In the genomic region with DNA sequence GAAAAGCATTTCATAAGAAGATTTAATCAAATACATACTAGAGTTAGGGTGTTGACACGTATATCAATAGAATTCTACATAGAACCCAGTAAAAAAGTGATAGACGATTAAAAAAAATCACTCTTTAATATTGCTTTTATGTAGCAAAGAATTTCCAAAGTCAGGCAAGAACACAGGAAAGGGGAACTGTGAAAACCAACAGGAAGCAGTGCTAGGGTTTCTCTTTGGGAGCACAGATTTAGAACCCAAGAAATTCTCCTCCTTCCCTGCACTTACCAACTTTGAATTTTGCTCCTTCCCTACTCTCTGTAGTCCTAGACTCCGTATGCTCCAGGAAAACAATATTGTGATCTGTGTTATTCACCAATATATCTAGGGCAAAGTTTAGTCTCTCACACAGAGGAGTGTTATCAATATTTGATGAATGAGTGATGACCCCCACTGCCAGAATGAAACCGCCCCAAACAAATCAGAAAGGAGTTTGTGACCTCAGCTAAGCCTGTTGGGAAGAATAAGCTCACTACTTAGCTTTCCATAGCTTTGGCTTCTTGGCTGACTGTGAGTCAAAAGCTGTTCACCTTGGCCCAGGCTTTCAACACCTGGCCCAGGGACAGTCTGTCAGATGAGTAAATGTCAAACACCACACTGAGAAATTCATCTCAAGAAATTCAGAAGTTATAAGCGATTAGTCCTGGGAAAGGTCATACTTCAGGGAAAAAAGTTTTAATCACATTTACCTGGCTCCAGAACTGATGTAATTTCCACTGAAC, we compare ENCODE assay signal across 19 cellular contexts. TPM values are rescaled to one million over a fixed set of nuclear protein-coding genes. Genes with fewer than 3 reads are reported as not detected.
DNase-seq lines count a peak whose midpoint lies in the region; ATAC-seq, FAIRE-seq and TF ChIP-seq lines count a peak whose summit lies in the region.
"Had no signal": no experiment of that assay in that cellular context is flagged by ENCODE, and none has a peak within 500 bp of the region (broad histone marks: within the 10 kb centered on the region; RNA-seq: fewer than 3 reads in every experiment).

No MANE protein-coding gene starts in this region.

- SMC1A ChIA-PET in GM12878 (lab: Charles Lee; ENCODE audit: uncharacterized antibody, unreplicated experiment) = interaction anchor here (0.7 to 0.9 kb wide), 2 partner anchors 23 to 49 kb away, joined by 3 read pairs; no protein-coding TSS in a partner anchor

- TF ChIP-seq CTCF in GM12878 (IDR thresholded peaks at IDR 0.05 in 2 of 3, conservative IDR thresholded peaks at IDR 0.05 in 1 of 3; ENCODE audit: control insufficient read depth in 2 of 3, extremely low read depth in 1 of 3, insufficient read depth in 1 of 3, low read depth in 3 of 3, low read length in 3 of 3) (no peak), colonic mucosa (IDR thresholded peaks at IDR 0.05) (no peak), GM10266 (IDR thresholded peaks at IDR 0.05; ENCODE audit: control insufficient read depth, insufficient read depth, low read depth, missing control alignments) (no peak)

- H3K4me1 Mint-ChIP-seq in activated CD4-positive, alpha-beta T cell treated with anti-CD3 and anti-CD28 coated beads for 36 hours = peaks cover 76% of the 10 kb centered on the region
- peaks cover 77% of the 10 kb centered on the region for H3K4me1 Mint-ChIP-seq in activated CD4-positive, alpha-beta T cell treated with anti-CD3 and anti-CD28 coated beads, Interleukin-2, amount 10 ng/mL, durations not matched to agents 7 days and 5 days
- H3K4me1 Mint-ChIP-seq in natural killer cell treated with Interleukin-12 subunit alpha and Interleukin-12 subunit beta and Interleukin-15 and Interleukin-18, amount 100 ng/mL, for 72 hours (ENCODE audit: low read depth in 2 of 2) = peaks cover 57 to 59% of the 10 kb centered on the region in 2 donors

- no peak overlapping the region for H2AFZ ChIP-seq in GM12878 (ENCODE audit: control insufficient read depth, low read depth, low read length)

- peaks cover 68% of the 10 kb centered on the region for H3K36me3 Mint-ChIP-seq in activated CD4-positive, alpha-beta T cell treated with anti-CD3 and anti-CD28 coated beads for 36 hours (ENCODE audit: low read depth)
- peaks cover 82% of the 10 kb centered on the region for H3K36me3 Mint-ChIP-seq in activated CD4-positive, alpha-beta T cell treated with anti-CD3 and anti-CD28 coated beads, Interleukin-2, amount 10 ng/mL, durations not matched to agents 7 days and 5 days (ENCODE audit: low read depth)
- H3K36me3 Mint-ChIP-seq in natural killer cell treated with Interleukin-12 subunit alpha and Interleukin-12 subunit beta and Interleukin-15 and Interleukin-18, amount 100 ng/mL, for 72 hours = peaks cover 39% of the 10 kb centered on the region

- no peaks in the 10 kb centered on the region for H3K9me3 Mint-ChIP-seq in activated CD4-positive, alpha-beta T cell treated with anti-CD3 and anti-CD28 coated beads for 36 hours (ENCODE audit: low read depth)
- H3K9me3 Mint-ChIP-seq in activated CD4-positive, alpha-beta T cell treated with anti-CD3 and anti-CD28 coated beads, Interleukin-2, amount 10 ng/mL, durations not matched to agents 7 days and 5 days = no peaks in the 10 kb centered on the region
- no peaks in the 10 kb centered on the region for H3K9me3 Mint-ChIP-seq in natural killer cell treated with Interleukin-12 subunit alpha and Interleukin-12 subunit beta and Interleukin-15 and Interleukin-18, amount 100 ng/mL, for 72 hours

- in situ Hi-C loops in GM12878 (cut with MboI) = no loop called here

- no peak for TF ChIP-seq POLR2A in GM12878 (IDR thresholded peaks at IDR 0.05; ENCODE audit: low read depth, low read length)

- WGBS in GM12878 (ENCODE audit: insufficient coverage, insufficient replicate concordance, low lambda C conversion rate, missing lambda C conversion rate) = 79% methylated on average over 5 of the region's 5 CpGs

- CTCF ChIA-PET in activated CD4-positive, alpha-beta T cell treated with anti-CD3 and anti-CD28 coated beads for 36 hours (lab: Charles Lee) = no interaction called here
- CTCF ChIA-PET in activated CD4-positive, alpha-beta T cell treated with anti-CD3 and anti-CD28 coated beads, Interleukin-2, amount 10 ng/mL, durations not matched to agents 7 days and 5 days (lab: Charles Lee) = interaction anchor here (0.6 to 0.9 kb wide), 2 partner anchors 12 to 26 kb away, joined by 3 to 4 read pairs; no protein-coding TSS in a partner anchor
- CTCF ChIA-PET in GM12878 (lab: Yijun Ruan, JAX) = interaction anchor here (0.6 to 1.0 kb wide), 2 partner anchors 22 to 455 kb away, joined by 4 read pairs; no protein-coding TSS in a partner anchor

- H3K36me3 ChIP-seq in GM12878 (ENCODE audit: control insufficient read depth in 2 of 2, insufficient read depth in 2 of 2, low read length in 1 of 2) (peaks cover 12 to 50% of the 10 kb centered on the region in 2 experiments), colonic mucosa (no peaks in the 10 kb centered on the region)

- no peak for DNase-seq in activated CD4-positive, alpha-beta T cell treated with anti-CD3 and anti-CD28 coated beads for 36 hours
- no peak for DNase-seq in activated CD4-positive, alpha-beta T cell treated with anti-CD3 and anti-CD28 coated beads, Interleukin-2, amount 10 ng/mL, durations not matched to agents 7 days and 5 days
- DNase-seq in MV-4-11 (lab: John Stamatoyannopoulos, UW) = peak; percentile 19
- no peak for DNase-seq in GM12878 (ENCODE audit: low read depth, low spot score)
- no peak for DNase-seq in natural killer cell treated with Interleukin-12 subunit alpha and Interleukin-12 subunit beta and Interleukin-15 and Interleukin-18, amount 100 ng/mL, for 72 hours (ENCODE audit: low spot score)
- DNase-seq in colonic mucosa = no peak
- DNase-seq in GM10266 (ENCODE audit: extremely low spot score) = no peak
- DNase-seq in retina = no peak
- DNase-seq: activated CD4-positive, CD25-positive, alpha-beta regulatory T cell treated with anti-CD3 and anti-CD28 coated beads, Interleukin-2, amount 50 U/mL, for 72 hours; cerebellar nuclear complex; COR-L47; KG1; NCI-H1436 treated with DMSO at 0.1 percent for 48 hours; NCI-H446; stimulated activated CD4-positive, alpha-beta T cell treated with anti-CD3 and anti-CD28 coated beads, Interleukin-12 subunit alpha, Interleukin-12 subunit beta, amount 100 ng/mL, for 4 hours; stimulated activated naive CD4-positive, alpha-beta T cell treated with Interleukin-2 at 50 U/mL for 16 hours had no signal

- H3K79me2 ChIP-seq in GM12878 (ENCODE audit: control insufficient read depth, insufficient read depth, low read length) = peaks cover 82% of the 10 kb centered on the region

- H3K4me1 ChIP-seq in GM12878 (ENCODE audit: control insufficient read depth, insufficient read depth, low read length) (peaks cover 15% of the 10 kb centered on the region; the same call in 1 of the 2 replicates), colonic mucosa (no peaks in the 10 kb centered on the region)

- peak overlapping the region; percentile 20 for H3K27ac Mint-ChIP-seq in activated CD4-positive, alpha-beta T cell treated with anti-CD3 and anti-CD28 coated beads for 36 hours
- H3K27ac Mint-ChIP-seq in activated CD4-positive, alpha-beta T cell treated with anti-CD3 and anti-CD28 coated beads, Interleukin-2, amount 10 ng/mL, durations not matched to agents 7 days and 5 days = no peak overlapping the region
- H3K27ac Mint-ChIP-seq in natural killer cell treated with Interleukin-12 subunit alpha and Interleukin-12 subunit beta and Interleukin-15 and Interleukin-18, amount 100 ng/mL, for 72 hours = peak overlapping the region in 1 of 2 donors; percentile 67

- intact Hi-C loops in activated CD4-positive, alpha-beta T cell treated with anti-CD3 and anti-CD28 coated beads for 36 hours (cut with DNase I, micrococcal nuclease) = no loop called here
- intact Hi-C loops in GM12878 (cut with micrococcal nuclease; ENCODE audit: unreplicated experiment) = no loop called here
- intact Hi-C loops in colonic mucosa (cut with DNase I) = no loop called here

- no peaks in the 10 kb centered on the region for H3K27me3 ChIP-seq in GM12878 (replicated peaks in 1 of 2; ENCODE audit: control insufficient read depth in 2 of 2, insufficient read depth in 2 of 2, low read length in 1 of 2)
- H3K27me3 ChIP-seq in colonic mucosa = no peaks in the 10 kb centered on the region
- H3K27me3 ChIP-seq: gastroesophageal sphincter, vagina had no signal

- no peak for TF ChIP-seq RAD21 in GM12878 (IDR thresholded peaks at IDR 0.05; ENCODE audit: insufficient read depth, low read depth, low read length)

- no peaks in the 10 kb centered on the region for H3K9me3 ChIP-seq in GM12878 (replicated peaks; ENCODE audit: control insufficient read depth, insufficient read depth, low read length)
- no peaks in the 10 kb centered on the region for H3K9me3 ChIP-seq in colonic mucosa
- H3K9me3 ChIP-seq: gastroesophageal sphincter, vagina had no signal

- RAD21 ChIA-PET in GM12878 (lab: Charles Lee; ENCODE audit: unreplicated experiment) = interaction anchor here (1.5 kb wide), 1 partner anchor 9 kb away, joined by 6 read pairs; a partner anchor contains a TSS

- H3K4me2 ChIP-seq in GM12878 (ENCODE audit: control insufficient read depth, insufficient read depth) = peak overlapping the region; percentile 57

- BruUV-seq in GM12878 (replicated peaks; lab: Mats Ljungman, UMichigan) = no TSS peak

- H3K27me3 Mint-ChIP-seq in activated CD4-positive, alpha-beta T cell treated with anti-CD3 and anti-CD28 coated beads for 36 hours = no peaks in the 10 kb centered on the region
- H3K27me3 Mint-ChIP-seq in activated CD4-positive, alpha-beta T cell treated with anti-CD3 and anti-CD28 coated beads, Interleukin-2, amount 10 ng/mL, durations not matched to agents 7 days and 5 days = no peaks in the 10 kb centered on the region
- H3K27me3 Mint-ChIP-seq in natural killer cell treated with Interleukin-12 subunit alpha and Interleukin-12 subunit beta and Interleukin-15 and Interleukin-18, amount 100 ng/mL, for 72 hours = no peaks in the 10 kb centered on the region

- H3K27ac ChIP-seq in GM12878 (ENCODE audit: control insufficient read depth, insufficient read depth) = no peak overlapping the region; the same call in 1 of the 2 replicates
- no peak overlapping the region for H3K27ac ChIP-seq in colonic mucosa
- H3K27ac ChIP-seq: gastroesophageal sphincter, vagina had no signal

- TF ChIP-seq EP300 in GM12878 (IDR thresholded peaks at IDR 0.05; ENCODE audit: borderline replicate concordance in 1 of 2, control insufficient read depth in 1 of 2, low read depth in 2 of 2, low read length in 2 of 2) = no peak

- POLR2A ChIA-PET in activated CD4-positive, alpha-beta T cell treated with anti-CD3 and anti-CD28 coated beads for 36 hours (lab: Charles Lee) = interaction anchor here (0.7 kb wide), 1 partner anchor 19 kb away, joined by 3 read pairs; no protein-coding TSS in a partner anchor
- POLR2A ChIA-PET in activated CD4-positive, alpha-beta T cell treated with anti-CD3 and anti-CD28 coated beads, Interleukin-2, amount 10 ng/mL, durations not matched to agents 7 days and 5 days (lab: Charles Lee) = interaction anchor here (0.6 kb wide), 3 partner anchors 9 to 81 kb away, joined by 3 to 4 read pairs (median 4); no protein-coding TSS in a partner anchor
- POLR2A ChIA-PET in GM12878 (lab: Charles Lee) = interaction anchor here (0.7 to 2.1 kb wide), 4 partner anchors 9 to 328 kb away, joined by 3 to 22 read pairs (median 4); a partner anchor contains a TSS

- no peak for ATAC-seq in activated CD4-positive, alpha-beta T cell treated with anti-CD3 and anti-CD28 coated beads for 36 hours
- peak; percentile 9; the same call in 1 of the 3 replicates for ATAC-seq in GM12878
- no peak for ATAC-seq in natural killer cell treated with Interleukin-12 subunit alpha and Interleukin-12 subunit beta and Interleukin-15 and Interleukin-18, amount 100 ng/mL, for 72 hours
- ATAC-seq: gastroesophageal sphincter had no signal

- peaks cover 12% of the 10 kb centered on the region for H4K20me1 ChIP-seq in GM12878 (ENCODE audit: control insufficient read depth, insufficient read depth)

- peak overlapping the region; percentile 4; the same call in 1 of the 2 replicates for H3K9ac ChIP-seq in GM12878 (ENCODE audit: control insufficient read depth, insufficient read depth, low read length)
- no peak overlapping the region for H3K9ac ChIP-seq in colonic mucosa (ENCODE audit: low read depth in 2 of 2, low read length in 2 of 2)

- H3K4me3 ChIP-seq in GM12878 (peak overlapping the region; percentile 54; the same call in 1 of the 2 replicates), colonic mucosa (no peak overlapping the region)
- H3K4me3 ChIP-seq: gastroesophageal sphincter, vagina had no signal

- no peak overlapping the region for H3K4me3 Mint-ChIP-seq in activated CD4-positive, alpha-beta T cell treated with anti-CD3 and anti-CD28 coated beads for 36 hours
- no peak overlapping the region for H3K4me3 Mint-ChIP-seq in activated CD4-positive, alpha-beta T cell treated with anti-CD3 and anti-CD28 coated beads, Interleukin-2, amount 10 ng/mL, durations not matched to agents 7 days and 5 days
- peak overlapping the region; percentile 34 for H3K4me3 Mint-ChIP-seq in natural killer cell treated with Interleukin-12 subunit alpha and Interleukin-12 subunit beta and Interleukin-15 and Interleukin-18, amount 100 ng/mL, for 72 hours

- no peak for FAIRE-seq in GM12878 (lab: Jason Lieb, UNC)
- FAIRE-seq: A204.1 had no signal

RNA-seq across cellular contexts. Expression of a gene that starts 8.6 kb away (rescaled TPM):
- total RNA-seq in activated CD4-positive, alpha-beta T cell treated with anti-CD3 and anti-CD28 coated beads for 36 hours = 100 to 1,000 TPM in 1 of 2 experiments, 10 to 100 TPM in 1; 92.7 to 102 TPM
- total RNA-seq in activated CD4-positive, alpha-beta T cell treated with anti-CD3 and anti-CD28 coated beads, Interleukin-2, amount 10 ng/mL, durations not matched to agents 7 days and 5 days = 100 to 1,000 TPM; 115 to 117 TPM
- total RNA-seq in GM12878 (2013; cell fraction: nucleolus; rRNA removed) = 145 and 152 TPM in 2 replicates
- 52.0 and 53.5 TPM in 2 replicates for total RNA-seq in GM12878 (2014; rRNA removed)
- total RNA-seq in GM12878 (2014; rRNA removed; fragmentation: Illumina TruSeq; extraction: Trizol) = 52.1 and 53.3 TPM in 2 replicates
- total RNA-seq in GM12878 (2021) = 73.5 and 78.5 TPM in 2 replicates
- 25.4 TPM for polyA plus RNA-seq in GM12878 (2011; ENCODE audit: low read depth)
- polyA plus RNA-seq in GM12878 (2011; rRNA removed) = 52.6 and 52.8 TPM in 2 replicates
- polyA plus RNA-seq in GM12878 (2011; cell fraction: cytosol; rRNA removed) = 40.8 and 44.8 TPM in 2 replicates
- polyA plus RNA-seq in GM12878 (2011; cell fraction: nucleus; rRNA removed) = 31.3 and 35.2 TPM in 2 replicates
- polyA plus RNA-seq in GM12878 (2012) = 20.8 and 24.8 TPM in 2 replicates
- 54.7 and 56.5 TPM in 2 replicates for polyA plus RNA-seq in GM12878 (2014; fragmentation: Illumina TruSeq; extraction: Trizol)
- polyA plus RNA-seq in GM12878 (2014; fragmentation: Nextera tagmentation; extraction: Ambion mirVana) = 10 to 100 TPM; 10.7 to 16.3 TPM
- polyA plus RNA-seq in GM12878 (2014; rRNA removed) = 45.8 and 50.4 TPM in 2 replicates
- polyA plus RNA-seq in GM12878 (2016; fragmentation: Nextera tagmentation; extraction: Ambion mirVana) = 10 to 100 TPM; 46.7 to 50.1 TPM
- 106 and 135 TPM in 2 replicates for polyA minus RNA-seq in GM12878 (2011; rRNA and poly(A)+ RNA removed)
- 24.8 and 25.9 TPM in 2 replicates for polyA minus RNA-seq in GM12878 (2011; cell fraction: cytosol; rRNA and poly(A)+ RNA removed)
- polyA minus RNA-seq in GM12878 (2011; cell fraction: nucleus; rRNA and poly(A)+ RNA removed) = 32.6 and 66.3 TPM in 2 replicates
- total RNA-seq in natural killer cell treated with Interleukin-12 subunit alpha and Interleukin-12 subunit beta and Interleukin-15 and Interleukin-18, amount 100 ng/mL, for 72 hours = 100 to 1,000 TPM in 1 of 2 donors, 10 to 100 TPM in 1; 76.7 to 148 TPM
- 10 to 100 TPM; 23.2 to 45.7 TPM for total RNA-seq in colonic mucosa

RNA-seq across cellular contexts. Expression of a gene that starts 42.6 kb away (rescaled TPM):
- total RNA-seq in activated CD4-positive, alpha-beta T cell treated with anti-CD3 and anti-CD28 coated beads for 36 hours = 10 to 100 TPM; 30.3 TPM
- 10 to 100 TPM; 36.7 to 42.0 TPM for total RNA-seq in activated CD4-positive, alpha-beta T cell treated with anti-CD3 and anti-CD28 coated beads, Interleukin-2, amount 10 ng/mL, durations not matched to agents 7 days and 5 days
- total RNA-seq in GM12878 (2013; cell fraction: nucleolus; rRNA removed) = 32.5 and 34.3 TPM in 2 replicates
- total RNA-seq in GM12878 (2014; rRNA removed) (10.2 and 12.5 TPM in 2 replicates), GM12878 (2014; rRNA removed; fragmentation: Illumina TruSeq; extraction: Trizol) (11.6 and 12.2 TPM in 2 replicates), GM12878 (2021) (11.6 and 12.0 TPM in 2 replicates), colonic mucosa (10 to 100 TPM; 13.9 to 25.1 TPM)
- polyA plus RNA-seq in GM12878 (2011; ENCODE audit: low read depth) = 6.5 TPM
- polyA plus RNA-seq in GM12878 (2011; rRNA removed) (14.5 and 15.0 TPM in 2 replicates), GM12878 (2014; fragmentation: Illumina TruSeq; extraction: Trizol) (13.3 and 16.1 TPM in 2 replicates), GM12878 (2014; fragmentation: Nextera tagmentation; extraction: Ambion mirVana) (1 to 10 TPM; 3.8 to 5.2 TPM), GM12878 (2014; rRNA removed) (11.5 and 12.0 TPM in 2 replicates), GM12878 (2016; fragmentation: Nextera tagmentation; extraction: Ambion mirVana) (10 to 100 TPM in 1 of 2 experiments, 1 to 10 TPM in 1; 9.9 to 10.9 TPM)
- 8.6 TPM in 2 replicates for polyA plus RNA-seq in GM12878 (2011; cell fraction: cytosol; rRNA removed)
- polyA plus RNA-seq in GM12878 (2011; cell fraction: nucleus; rRNA removed) = 17.7 and 21.6 TPM in 2 replicates
- polyA plus RNA-seq in GM12878 (2012) = 7.3 and 8.7 TPM in 2 replicates
- 8.1 and 10.8 TPM in 2 replicates for polyA minus RNA-seq in GM12878 (2011; rRNA and poly(A)+ RNA removed)
- polyA minus RNA-seq in GM12878 (2011; cell fraction: cytosol; rRNA and poly(A)+ RNA removed) = 3.1 TPM in 2 replicates
- 7.5 and 8.9 TPM in 2 replicates for polyA minus RNA-seq in GM12878 (2011; cell fraction: nucleus; rRNA and poly(A)+ RNA removed)
- 10 to 100 TPM; 17.1 to 23.5 TPM for total RNA-seq in natural killer cell treated with Interleukin-12 subunit alpha and Interleukin-12 subunit beta and Interleukin-15 and Interleukin-18, amount 100 ng/mL, for 72 hours

RNA-seq across cellular contexts. Expression of a gene that starts 51.1 kb away (rescaled TPM):
- 10 to 100 TPM; 66.3 to 68.3 TPM for total RNA-seq in activated CD4-positive, alpha-beta T cell treated with anti-CD3 and anti-CD28 coated beads for 36 hours
- total RNA-seq in activated CD4-positive, alpha-beta T cell treated with anti-CD3 and anti-CD28 coated beads, Interleukin-2, amount 10 ng/mL, durations not matched to agents 7 days and 5 days = 100 to 1,000 TPM; 151 to 157 TPM
- 319 and 340 TPM in 2 replicates for total RNA-seq in GM12878 (2013; cell fraction: nucleolus; rRNA removed)
- total RNA-seq in GM12878 (2014; rRNA removed) = 27.0 and 31.0 TPM in 2 replicates
- total RNA-seq in GM12878 (2014; rRNA removed; fragmentation: Illumina TruSeq; extraction: Trizol) = 28.5 and 29.0 TPM in 2 replicates
- 41.9 and 45.5 TPM in 2 replicates for total RNA-seq in GM12878 (2021)
- 30.1 TPM for polyA plus RNA-seq in GM12878 (2011; ENCODE audit: low read depth)
- 32.4 and 42.4 TPM in 2 replicates for polyA plus RNA-seq in GM12878 (2011; rRNA removed)
- polyA plus RNA-seq in GM12878 (2011; cell fraction: cytosol; rRNA removed) = 22.5 and 30.2 TPM in 2 replicates
- 48.5 and 53.6 TPM in 2 replicates for polyA plus RNA-seq in GM12878 (2011; cell fraction: nucleus; rRNA removed)
- 42.0 and 45.0 TPM in 2 replicates for polyA plus RNA-seq in GM12878 (2012)
- 24.3 and 27.4 TPM in 2 replicates for polyA plus RNA-seq in GM12878 (2014; fragmentation: Illumina TruSeq; extraction: Trizol)
- polyA plus RNA-seq in GM12878 (2014; fragmentation: Nextera tagmentation; extraction: Ambion mirVana) = 1 to 10 TPM; 7.6 to 9.6 TPM
- polyA plus RNA-seq in GM12878 (2014; rRNA removed) = 22.4 and 24.5 TPM in 2 replicates
- 10 to 100 TPM; 41.0 to 49.4 TPM for polyA plus RNA-seq in GM12878 (2016; fragmentation: Nextera tagmentation; extraction: Ambion mirVana)
- polyA minus RNA-seq in GM12878 (2011; rRNA and poly(A)+ RNA removed) = 72.0 and 85.2 TPM in 2 replicates
- 22.8 and 24.6 TPM in 2 replicates for polyA minus RNA-seq in GM12878 (2011; cell fraction: cytosol; rRNA and poly(A)+ RNA removed)
- 32.6 and 51.8 TPM in 2 replicates for polyA minus RNA-seq in GM12878 (2011; cell fraction: nucleus; rRNA and poly(A)+ RNA removed)
- total RNA-seq in natural killer cell treated with Interleukin-12 subunit alpha and Interleukin-12 subunit beta and Interleukin-15 and Interleukin-18, amount 100 ng/mL, for 72 hours = 10 to 100 TPM; 69.6 to 98.9 TPM
- total RNA-seq in colonic mucosa = 10 to 100 TPM; 96.9 to 98.3 TPM
